In genomic region chr16:67110136-67110847, GRCh38 we compare ENCODE assay signal across 8 cellular contexts. TPM values are rescaled to one million over a fixed set of nuclear protein-coding genes. Genes with fewer than 3 reads are reported as not detected.
DNase-seq lines count a peak whose midpoint lies in the region; ATAC-seq and TF ChIP-seq lines count a peak whose summit lies in the region.

No MANE protein-coding gene starts in this region.

- DNase-seq in NCI-H2227 (lab: John Stamatoyannopoulos, UW; ENCODE audit: unreplicated experiment), result peak; percentile 26
- no peak for DNase-seq in NCI-H2227 treated with DMSO at 0.1 percent for 48 hours (lab: John Stamatoyannopoulos, UW)
- DNase-seq in UCSD-AML1 (lab: John Stamatoyannopoulos, UW; ENCODE audit: unreplicated experiment), result peak; percentile 70
- no peak for DNase-seq in foreskin keratinocyte
- peak; percentile 83 for DNase-seq in pons (ENCODE audit: low spot score)
- DNase-seq in NCI-H1417 (lab: John Stamatoyannopoulos, UW), result no peak
- no peak for DNase-seq in SHP77 treated with DMSO at 0.1 percent for 48 hours (lab: John Stamatoyannopoulos, UW)

- no peak overlapping the region for H3K27ac ChIP-seq in foreskin keratinocyte

- ATAC-seq in HG03103 (IDR thresholded peaks at IDR 0.05; ENCODE audit: low read depth, unreplicated experiment) (peak; percentile 9), foreskin keratinocyte (peak; percentile 6)

- H3K4me1 ChIP-seq in foreskin keratinocyte, result peaks cover 6% of the 10 kb centered on the region

- H3K27me3 ChIP-seq in foreskin keratinocyte, result no peaks in the 10 kb centered on the region

- TF ChIP-seq CTCF in foreskin keratinocyte (conservative IDR thresholded peaks at IDR 0.05), result no peak

RNA-seq across cellular contexts. Expression of gene PHAF1, which starts 0.6 kb away (rescaled TPM):
- total RNA-seq in foreskin keratinocyte, result 15.7 and 18.1 TPM in 2 replicates
- polyA plus RNA-seq in foreskin keratinocyte, result 9.7 and 11.2 TPM in 2 replicates

RNA-seq across cellular contexts. Expression of gene B3GNT9, which starts 40.5 kb away (rescaled TPM):
- 9.0 and 12.1 TPM in 2 replicates for total RNA-seq in foreskin keratinocyte
- 7.9 and 9.6 TPM in 2 replicates for polyA plus RNA-seq in foreskin keratinocyte

RNA-seq across cellular contexts. Expression of gene TRADD, which starts 49.4 kb away (rescaled TPM):
- 14.7 and 19.3 TPM in 2 replicates for total RNA-seq in foreskin keratinocyte
- polyA plus RNA-seq in foreskin keratinocyte, result 21.5 and 26.6 TPM in 2 replicates

RNA-seq across cellular contexts. Expression of gene FBXL8, which starts 49.5 kb away (rescaled TPM):
- total RNA-seq in foreskin keratinocyte, result 3.6 and 3.8 TPM in 2 replicates
- 2.6 and 2.8 TPM in 2 replicates for polyA plus RNA-seq in foreskin keratinocyte

RNA-seq across cellular contexts. Expression of gene HSF4, which starts 54.3 kb away (rescaled TPM):
- total RNA-seq in foreskin keratinocyte, result 2.6 and 4.7 TPM in 2 replicates
- polyA plus RNA-seq in foreskin keratinocyte, result 3.3 and 6.0 TPM in 2 replicates

Comparison
In these comparisons a context has a peak if more than half of its experiments do, and no peak if none do; other contexts are left out.
1. DNase-seq: peak in NCI-H2227 (single experiment), UCSD-AML1 (single experiment) and pons (single experiment); none in NCI-H2227 treated with DMSO at 0.1 percent for 48 hours (single experiment), foreskin keratinocyte (0 of 2), NCI-H1417 (0 of 3) and SHP77 treated with DMSO at 0.1 percent for 48 hours (single experiment).